ENCODE assay signal across 23 cellular contexts in genomic region chr10:131091682-131092081, GRCh38.
DNase-seq lines count a peak whose midpoint lies in the region; ATAC-seq, FAIRE-seq and TF ChIP-seq lines count a peak whose summit lies in the region.
"Had no signal": no experiment of that assay in that cellular context is flagged by ENCODE, and none has a peak within 500 bp of the region (broad histone marks: within the 10 kb centered on the region; RNA-seq: fewer than 3 reads in every experiment).

No MANE protein-coding gene starts in this region.

- no peak overlapping the region for H2BK12ac ChIP-seq in H1 (ENCODE audit: low read depth, low read length)

- no peaks in the 10 kb centered on the region for H3K23me2 ChIP-seq in H1 (ENCODE audit: low read depth, low read length)

- H3K56ac ChIP-seq in H1 (replicated peaks; ENCODE audit: insufficient read length, low read depth, low read length), result no peak overlapping the region

- no peaks in the 10 kb centered on the region for H4K20me1 ChIP-seq in H1 (replicated peaks in 1 of 2; ENCODE audit: control insufficient read depth in 1 of 2, insufficient read depth in 2 of 2, low read length in 2 of 2)

- no peak overlapping the region for H3K18ac ChIP-seq in H1 (ENCODE audit: extremely low read depth, low read length)

- peaks cover 20% of the 10 kb centered on the region for H3K27me3 Mint-ChIP-seq in progenitor cell of endocrine pancreas

- no peak overlapping the region for H2BK5ac ChIP-seq in H1 (ENCODE audit: low read depth, low read length)

- H3K4me1 Mint-ChIP-seq in progenitor cell of endocrine pancreas (ENCODE audit: low read depth), result peaks cover 3% of the 10 kb centered on the region

- no peak overlapping the region for H4K91ac ChIP-seq in H1 (replicated peaks; ENCODE audit: insufficient read length, low read length)

- TF ChIP-seq RAD21 in H1 (IDR thresholded peaks at IDR 0.05 in 1 of 2, conservative IDR thresholded peaks at IDR 0.05 in 1 of 2; ENCODE audit: low read depth in 2 of 2, low read length in 2 of 2), result no peak

- H3K27ac ChIP-seq in left ventricle myocardium inferior (replicated peaks) (no peak overlapping the region), H1 (ENCODE audit: low read depth, low read length) (no peak overlapping the region)
- H3K27ac ChIP-seq: 22Rv1, A549 had no signal

- TF ChIP-seq CTCF in left ventricle myocardium inferior (IDR thresholded peaks at IDR 0.05; ENCODE audit: borderline replicate concordance) (no peak), H1 (IDR thresholded peaks at IDR 0.05; ENCODE audit: control extremely low read depth in 1 of 3, insufficient read depth in 1 of 3, low read depth in 1 of 3, low read length in 3 of 3) (no peak), progenitor cell of endocrine pancreas (IDR thresholded peaks at IDR 0.05; ENCODE audit: unreplicated experiment) (no peak)

- no peak for TF ChIP-seq POLR2A in H1 (IDR thresholded peaks at IDR 0.05; ENCODE audit: control extremely low read depth in 1 of 2, low read depth in 2 of 2, low read length in 2 of 2)

- no peak for ATAC-seq in Right ventricle myocardium inferior
- ATAC-seq: A549; CD8-positive, alpha-beta T cell; HCT116; K562 had no signal

- H3K9ac ChIP-seq in H1 (replicated peaks in 1 of 4; ENCODE audit: extremely low read depth in 1 of 4, low read depth in 3 of 4, low read length in 3 of 4), result no peak overlapping the region

- no peak overlapping the region for H2AFZ ChIP-seq in H1 (ENCODE audit: low read length)

- H3K4ac ChIP-seq in H1 (replicated peaks; ENCODE audit: insufficient read length, low read depth, low read length), result no peak overlapping the region

- intact Hi-C loops in Right ventricle myocardium inferior (cut with DNase I) (no loop called here), left ventricle myocardium inferior (cut with micrococcal nuclease) (no loop called here)

- H2AK5ac ChIP-seq in H1 (ENCODE audit: low read depth, low read length), result no peak overlapping the region

- 0 out of 2 replicates have a peak overlapping the region, but pooled peaks have one; percentile 84 for H2BK15ac ChIP-seq in H1 (ENCODE audit: low read length)

- H3K4me3 ChIP-seq in left ventricle myocardium inferior (no peak overlapping the region), H1 (ENCODE audit: extremely low read depth in 1 of 4, insufficient read depth in 2 of 4, low read depth in 3 of 4, low read length in 4 of 4) (no peak overlapping the region)
- H3K4me3 ChIP-seq: A549, K562 had no signal

- H3K27me3 ChIP-seq in left ventricle myocardium inferior (ENCODE audit: low read depth), result peaks cover 79% of the 10 kb centered on the region
- no peaks in the 10 kb centered on the region for H3K27me3 ChIP-seq in H1 (replicated peaks in 1 of 4; ENCODE audit: control insufficient read depth in 3 of 4, extremely low read depth in 1 of 4, insufficient read depth in 3 of 4, low read length in 3 of 4)

- peaks cover under 1% of the 10 kb centered on the region for H3K9me3 ChIP-seq in left ventricle myocardium inferior (replicated peaks)
- H3K9me3 ChIP-seq in H1 (ENCODE audit: insufficient read depth in 2 of 2, low read depth in 1 of 2, low read length in 1 of 2), result no peaks in the 10 kb centered on the region; a peak in 1 of 4 replicates
- H3K9me3 ChIP-seq: A549 had no signal

- no peaks in the 10 kb centered on the region for H3K79me2 ChIP-seq in H1 (ENCODE audit: control insufficient read depth in 1 of 2, insufficient read depth in 2 of 2, low read length in 2 of 2)

- no peak for FAIRE-seq in H1 (lab: Jason Lieb, UNC)
- FAIRE-seq: A549, GM12891, GM19239, H54, HTR-8/SVneo, K562 had no signal

- DNase-seq in Right ventricle myocardium inferior (ENCODE audit: missing footprints) (peak; percentile 6), left ventricle myocardium inferior (no peak), H1 (ENCODE audit: low read depth in 1 of 2, low spot score in 2 of 2) (no peak), progenitor cell of endocrine pancreas (ENCODE audit: low spot score, unreplicated experiment) (no peak), GOT3 (lab: John Stamatoyannopoulos, UW) (no peak), cerebellum (ENCODE audit: low spot score) (no peak)
- no peak for DNase-seq in stimulated activated CD4-positive, alpha-beta T cell treated with anti-CD3 and anti-CD28 coated beads, Interleukin-15, amount 100 ng/mL, for 24 hours
- DNase-seq: AML-193; Calu3; CD8-positive, alpha-beta T cell; DMS 273 treated with DMSO at 0.1 percent for 48 hours; DMS53; EL; HFFc6; IMR-90 had no signal

- no peak overlapping the region for H3K14ac ChIP-seq in H1 (ENCODE audit: insufficient read length)

- TF ChIP-seq EP300 in H1 (IDR thresholded peaks at IDR 0.05; ENCODE audit: borderline replicate concordance in 1 of 2, low read depth in 2 of 2, low read length in 2 of 2), result no peak

- 87% methylated on average over 11 of the region's 11 CpGs; no CpG with 5 or more reads in 1 of the 2 experiments for WGBS in H1 (ENCODE audit: extremely low coverage in 1 of 2, insufficient coverage in 1 of 2, insufficient read length in 1 of 2, insufficient replicate concordance in 2 of 2, low coverage in 1 of 2, low lambda C conversion rate in 2 of 2, missing lambda C conversion rate in 1 of 2), 2 experiments

- POLR2A ChIA-PET in H1 (lab: Charles Lee; ENCODE audit: partially characterized antibody), result interaction anchor here (1.0 kb wide), 1 partner anchor 18 kb away, joined by 3 read pairs; no protein-coding TSS in a partner anchor

- H4K5ac ChIP-seq in H1 (ENCODE audit: insufficient read length, low read depth, low read length), result no peak overlapping the region

- CTCF ChIA-PET in H1 (lab: Charles Lee; ENCODE audit: partially characterized antibody), result interaction anchor here (1.3 to 2.0 kb wide), 2 partner anchors 10 to 405 kb away, joined by 4 to 6 read pairs; no protein-coding TSS in a partner anchor

- H3K27ac Mint-ChIP-seq in progenitor cell of endocrine pancreas, result peak overlapping the region; percentile 33
- H3K27ac Mint-ChIP-seq: CD8-positive, alpha-beta T cell; HFFc6 had no signal

- H3K79me1 ChIP-seq in H1 (ENCODE audit: low read depth, low read length), result no peaks in the 10 kb centered on the region

- H3K4me3 Mint-ChIP-seq in progenitor cell of endocrine pancreas (ENCODE audit: low read depth), result no peak overlapping the region
- H3K4me3 Mint-ChIP-seq: CD8-positive, alpha-beta T cell; HFFc6 had no signal

- no peak overlapping the region for H3K23ac ChIP-seq in H1 (ENCODE audit: insufficient read length)

- H3K4me1 ChIP-seq in left ventricle myocardium inferior, result peaks cover 7% of the 10 kb centered on the region
- peaks cover 0 to 16% (median 4%) of the 10 kb centered on the region in 4 experiments; a peak in 4 of 7 replicates for H3K4me1 ChIP-seq in H1 (replicated peaks in 1 of 4; ENCODE audit: control insufficient read depth in 3 of 4, insufficient read depth in 4 of 4, low read length in 3 of 4)
- H3K4me1 ChIP-seq: A549 had no signal

- no peaks in the 10 kb centered on the region for H3K36me3 ChIP-seq in left ventricle myocardium inferior
- no peaks in the 10 kb centered on the region for H3K36me3 ChIP-seq in H1 (ENCODE audit: control insufficient read depth in 2 of 4, insufficient read depth in 4 of 4, low read length in 3 of 4)

- H2BK20ac ChIP-seq in H1 (ENCODE audit: low read length), result peak overlapping the region; percentile 5; the same call in 1 of the 2 replicates

- no peak overlapping the region for H2BK120ac ChIP-seq in H1 (replicated peaks; ENCODE audit: low read depth, low read length)

- no peaks in the 10 kb centered on the region for H3K36me3 Mint-ChIP-seq in progenitor cell of endocrine pancreas (ENCODE audit: insufficient read depth)
- H3K36me3 Mint-ChIP-seq: CD8-positive, alpha-beta T cell had no signal

- H3K4me2 ChIP-seq in H1 (ENCODE audit: insufficient read depth in 1 of 2, low read depth in 2 of 2, low read length in 2 of 2), result no peak overlapping the region
- H3K4me2 ChIP-seq: A549 had no signal

- no peak overlapping the region; the same call in 1 of the 2 replicates for H4K8ac ChIP-seq in H1 (ENCODE audit: extremely low read depth, insufficient read depth, low read length)

- no peaks in the 10 kb centered on the region for H3K9me3 Mint-ChIP-seq in progenitor cell of endocrine pancreas (ENCODE audit: low read depth)
- H3K9me3 Mint-ChIP-seq: CD8-positive, alpha-beta T cell had no signal

TF ChIP-seq in H1, 55 proteins besides CTCF, POLR2A, EP300 and RAD21 (continues in another document):
- TF ChIP-seq KDM4A (IDR thresholded peaks at IDR 0.05; ENCODE audit: low read depth, low read length, severe bottlenecking) (no peak), E2F6 (IDR thresholded peaks at IDR 0.05) (no peak), EZH2 (IDR thresholded peaks at IDR 0.05; ENCODE audit: low read depth, low read length, severe bottlenecking) (no peak), SIX5 (IDR thresholded peaks at IDR 0.05; ENCODE audit: low read depth, low read length) (no peak), CHD1 (IDR thresholded peaks at IDR 0.05; ENCODE audit: low read depth, low read length) (no peak)
